In genomic region chr10:102419561-102420442, GRCh38 we compare ENCODE assay signal across 8 cellular contexts. TPM values are rescaled to one million over a fixed set of nuclear protein-coding genes. Genes with fewer than 3 reads are reported as not detected.
DNase-seq lines count a peak whose midpoint lies in the region; FAIRE-seq and TF ChIP-seq lines count a peak whose summit lies in the region.

No MANE protein-coding gene starts in this region.

- TF ChIP-seq CTCF in astrocyte of the spinal cord (IDR thresholded peaks at IDR 0.05; ENCODE audit: low read depth, low read length): no peak

- H3K9me3 ChIP-seq in iPS-18a (ENCODE audit: control insufficient read depth, low read depth, low read length) (no peaks in the 10 kb centered on the region), small intestine (ENCODE audit: control insufficient read depth, low read depth) (no peaks in the 10 kb centered on the region)

- DNase-seq in EH (ENCODE audit: low read depth): peak; percentile 38
- peak; percentile 71 for DNase-seq in NAMALWA (ENCODE audit: low spot score)
- DNase-seq in T-helper 1 cell: peak; percentile 49 to 68 (median 60)
- DNase-seq in astrocyte of the spinal cord (ENCODE audit: low read depth, low spot score): no peak
- peak; percentile 43 for DNase-seq in small intestine
- no peak for DNase-seq in A172 (ENCODE audit: low spot score)
- no peak for DNase-seq in H4 (ENCODE audit: low spot score)

- peak overlapping the region; percentile 63 for H3K9ac ChIP-seq in iPS-18a (ENCODE audit: low read length)

- FAIRE-seq in small intestine (lab: Jason Lieb, UNC): no peak

- WGBS in small intestine, 3 donors: 0 to 1% (median 1%) methylated on average over 44 to 57 of the region's 57 CpGs

- peak overlapping the region; percentile 82 for H3K4me3 ChIP-seq in astrocyte of the spinal cord (ENCODE audit: low read depth, low read length)
- peak overlapping the region; percentile 84 for H3K4me3 ChIP-seq in iPS-18a (ENCODE audit: low read length)
- peak overlapping the region in 1 of 2 donors; percentile 82 for H3K4me3 ChIP-seq in small intestine (ENCODE audit: low read depth in 1 of 2, low read length in 2 of 2)

- peaks cover 5% of the 10 kb centered on the region for H3K4me1 ChIP-seq in iPS-18a (ENCODE audit: control insufficient read depth, low read depth, low read length)
- H3K4me1 ChIP-seq in small intestine (ENCODE audit: control insufficient read depth in 2 of 2, insufficient read depth in 1 of 2, low read depth in 1 of 2, low read length in 1 of 2): peaks cover 4 to 5% of the 10 kb centered on the region in 2 donors

- H3K27me3 ChIP-seq in iPS-18a (ENCODE audit: control insufficient read depth, insufficient read depth, low read length) (peaks cover 14% of the 10 kb centered on the region), small intestine (ENCODE audit: control insufficient read depth in 2 of 2, insufficient read depth in 2 of 2, low read length in 2 of 2) (peaks cover 0 to 2% of the 10 kb centered on the region in 2 donors)

- H3K27ac ChIP-seq in iPS-18a (ENCODE audit: low read length) (no peak overlapping the region), small intestine (ENCODE audit: low read depth in 1 of 2, low read length in 1 of 2) (peak overlapping the region in 1 of 2 donors; percentile 92)

- in situ Hi-C loops in astrocyte of the spinal cord (cut with HindIII; ENCODE audit: low sequenced_read_pairs): no loop called here

- peaks cover 3% of the 10 kb centered on the region for H3K36me3 ChIP-seq in iPS-18a (ENCODE audit: control insufficient read depth, low read depth, low read length)
- H3K36me3 ChIP-seq in small intestine (ENCODE audit: control insufficient read depth in 2 of 2, insufficient read depth in 2 of 2, low read length in 2 of 2): peaks cover 0 to 4% of the 10 kb centered on the region in 2 donors

RNA-seq across cellular contexts. Expression of gene FBXL15, which starts 0.8 kb away (rescaled TPM):
- 10 to 100 TPM; 34.1 to 47.0 (median 35.1) TPM for polyA plus RNA-seq in small intestine
- total RNA-seq in A172 (2014; rRNA removed; shearing (Covaris generic)): 14.6 and 20.0 TPM in 2 replicates
- total RNA-seq in H4 (2014; rRNA removed; shearing (Covaris generic)): 7.3 and 10.3 TPM in 2 replicates

RNA-seq across cellular contexts. Expression of gene PSD, which starts 1.2 kb away (rescaled TPM):
- polyA plus RNA-seq in small intestine: 1 to 10 TPM; 1.1 to 4.4 (median 1.4) TPM
- 0.07 TPM in 1 of 2 replicates, not detected in the other for total RNA-seq in A172 (2014; rRNA removed; shearing (Covaris generic))
- total RNA-seq in H4 (2014; rRNA removed; shearing (Covaris generic)): 0.06 TPM in 1 of 2 replicates, not detected in the other

RNA-seq across cellular contexts. Expression of gene CUEDC2, which starts 12.6 kb away (rescaled TPM):
- polyA plus RNA-seq in small intestine: 10 to 100 TPM; 23.3 to 43.8 (median 25.7) TPM
- total RNA-seq in A172 (2014; rRNA removed; shearing (Covaris generic)): 121 and 123 TPM in 2 replicates
- 47.4 and 64.5 TPM in 2 replicates for total RNA-seq in H4 (2014; rRNA removed; shearing (Covaris generic))

RNA-seq across cellular contexts. Expression of gene NFKB2, which starts 24.3 kb away (rescaled TPM):
- polyA plus RNA-seq in small intestine: 10 to 100 TPM; 13.5 to 16.5 (median 14.6) TPM
- total RNA-seq in A172 (2014; rRNA removed; shearing (Covaris generic)): 60.9 and 63.0 TPM in 2 replicates
- total RNA-seq in H4 (2014; rRNA removed; shearing (Covaris generic)): 6.1 and 6.7 TPM in 2 replicates

RNA-seq across cellular contexts. Expression of gene C10orf95, which starts 31.5 kb away (rescaled TPM):
- polyA plus RNA-seq in small intestine: under 1 TPM in 1 of 3 donors, not detected in 2; 0.61 TPM
- not detected in 2 replicates for total RNA-seq in A172 (2014; rRNA removed; shearing (Covaris generic))
- not detected in 2 replicates for total RNA-seq in H4 (2014; rRNA removed; shearing (Covaris generic))

Comparison
In these comparisons a context has a peak if more than half of its experiments do, and no peak if none do; other contexts are left out.
1. DNase-seq: peak in EH (single experiment), NAMALWA (single experiment), T-helper 1 cell (5 of 5) and small intestine (single experiment); none in astrocyte of the spinal cord (single experiment), A172 (single experiment) and H4 (single experiment).